8 cellular contexts compared by ENCODE assay signal in genomic region chr7:108294595-108294994, GRCh38.
A peak's percentile ranks its signal among the peaks of the same experiment; 100 is the strongest.
DNase-seq lines count a peak whose midpoint lies in the region; ATAC-seq and TF ChIP-seq lines count a peak whose summit lies in the region.

No MANE protein-coding gene starts in this region.

- peak overlapping the region; percentile 56 for H2AFZ ChIP-seq in mammary epithelial cell (ENCODE audit: low read depth, low read length)
- H2AFZ ChIP-seq in trophoblast cell (ENCODE audit: insufficient read depth, low read length, poor library complexity), result peak overlapping the region; percentile 54

- H4K8ac ChIP-seq in trophoblast cell (ENCODE audit: low read depth, low read length), result no peak overlapping the region

- no peak overlapping the region for H4K91ac ChIP-seq in trophoblast cell (ENCODE audit: low read depth, low read length)

- no peak overlapping the region for H3K18ac ChIP-seq in trophoblast cell (ENCODE audit: low read length)

- H3K79me1 ChIP-seq in trophoblast cell (ENCODE audit: low read length), result no peaks in the 10 kb centered on the region

- H3K27ac ChIP-seq in mammary epithelial cell (ENCODE audit: insufficient read depth, low read depth, low read length) (no peak overlapping the region), breast epithelium (no peak overlapping the region), trophoblast cell (ENCODE audit: low read depth, low read length) (no peak overlapping the region)

- no peak overlapping the region for H2BK5ac ChIP-seq in trophoblast cell (ENCODE audit: low read depth, low read length, poor library complexity)

- H3K9me3 ChIP-seq in mammary epithelial cell (replicated peaks; ENCODE audit: insufficient read depth, low read length) (no peaks in the 10 kb centered on the region), breast epithelium (no peaks in the 10 kb centered on the region), trophoblast cell (ENCODE audit: insufficient read depth, low read depth, low read length) (no peaks in the 10 kb centered on the region)

- 47% methylated on average over 4 of the region's 4 CpGs for WGBS in mammary epithelial cell (ENCODE audit: low coverage, missing lambda C conversion rate)
- WGBS in trophoblast cell (ENCODE audit: extremely low coverage, insufficient coverage, insufficient read length), result no CpG with 5 or more reads among the region's 4 CpGs

- CTCF ChIA-PET in mammary epithelial cell (lab: Charles Lee; ENCODE audit: low non-redundant PET), result no interaction called here

- H3K23ac ChIP-seq in trophoblast cell (ENCODE audit: low read length), result no peak overlapping the region

- H2BK12ac ChIP-seq in trophoblast cell (ENCODE audit: low read length), result no peak overlapping the region

- peaks cover 7% of the 10 kb centered on the region for H3K4me1 ChIP-seq in mammary epithelial cell (ENCODE audit: insufficient read depth, low read length)
- no peaks in the 10 kb centered on the region for H3K4me1 ChIP-seq in breast epithelium
- H3K4me1 ChIP-seq in trophoblast cell (ENCODE audit: control insufficient read depth in 1 of 2, insufficient read depth in 2 of 2, low read length in 2 of 2), result peaks cover 2 to 4% of the 10 kb centered on the region in 2 experiments

- intact Hi-C loops in mammary epithelial cell (cut with micrococcal nuclease) (no loop called here), breast epithelium (cut with DNase I; ENCODE audit: low total_unique reads) (no loop called here)

- H4K20me1 ChIP-seq in mammary epithelial cell (ENCODE audit: insufficient read depth, low read length), result no peaks in the 10 kb centered on the region

- H4K12ac ChIP-seq in trophoblast cell (ENCODE audit: low read depth, low read length), result no peak overlapping the region

- no peak overlapping the region for H2BK120ac ChIP-seq in trophoblast cell (ENCODE audit: insufficient read depth, low read length, poor library complexity)

- dilution Hi-C loops in mammary epithelial cell (cut with HindIII; ENCODE audit: low sequenced_read_pairs), result no loop called here

- H3K36me3 ChIP-seq in mammary epithelial cell (ENCODE audit: insufficient read depth, low read length), result no peaks in the 10 kb centered on the region
- no peaks in the 10 kb centered on the region for H3K36me3 ChIP-seq in breast epithelium
- no peaks in the 10 kb centered on the region for H3K36me3 ChIP-seq in trophoblast cell (ENCODE audit: control insufficient read depth in 1 of 2, insufficient read depth in 2 of 2, low read length in 2 of 2)

- DNase-seq in mammary epithelial cell (no peak), breast epithelium (ENCODE audit: low spot score in 2 of 2) (no peak), NCI-H1048 (lab: John Stamatoyannopoulos, UW) (peak; percentile 30), trophoblast cell (no peak), ecto neural progenitor cell (ENCODE audit: low spot score) (no peak)
- DNase-seq in stimulated activated CD4-positive, alpha-beta T cell treated with anti-CD3 and anti-CD28 coated beads, Interleukin-2, amount 100 ng/mL, for 48 hours, result no peak
- DNase-seq in stimulated activated CD8-positive, alpha-beta memory T cell treated with anti-CD3 and anti-CD28 coated beads, Interleukin-4, amount 100 ng/mL, for 48 hours, result no peak

- H3K9ac ChIP-seq in mammary epithelial cell (ENCODE audit: insufficient read depth, low read length) (no peak overlapping the region), trophoblast cell (ENCODE audit: low read length) (no peak overlapping the region)

- peak; percentile 92 for ATAC-seq in HG02852 (IDR thresholded peaks at IDR 0.05; ENCODE audit: unreplicated experiment)

- H3K4me2 ChIP-seq in mammary epithelial cell (ENCODE audit: insufficient read depth, low read depth, low read length), result no peak overlapping the region
- H3K4me2 ChIP-seq in trophoblast cell (ENCODE audit: low read length), result no peak overlapping the region

- H3K79me2 ChIP-seq in mammary epithelial cell (ENCODE audit: insufficient read depth, low read length) (no peaks in the 10 kb centered on the region), trophoblast cell (ENCODE audit: control insufficient read depth, insufficient read depth, low read length, poor library complexity) (no peaks in the 10 kb centered on the region)

- in situ Hi-C loops in mammary epithelial cell (cut with MboI; ENCODE audit: low sequenced_read_pairs in 2 of 2), result no loop called here

- no peak for TF ChIP-seq POLR2A in breast epithelium (IDR thresholded peaks at IDR 0.05)

- no peak overlapping the region for H3K4me3 ChIP-seq in mammary epithelial cell (replicated peaks in 1 of 3; ENCODE audit: insufficient read depth in 1 of 3, low read depth in 2 of 3, low read length in 3 of 3)
- H3K4me3 ChIP-seq in breast epithelium, result no peak overlapping the region
- no peak overlapping the region for H3K4me3 ChIP-seq in trophoblast cell (ENCODE audit: low read depth, low read length)

- BruUV-seq in mammary epithelial cell (replicated peaks; lab: Mats Ljungman, UMichigan), result no TSS peak

- no peak overlapping the region for H2AK5ac ChIP-seq in trophoblast cell (ENCODE audit: low read length)

- no peak overlapping the region for H3K14ac ChIP-seq in trophoblast cell (ENCODE audit: low read length)

- H3K4ac ChIP-seq in trophoblast cell (ENCODE audit: low read depth, low read length), result no peak overlapping the region

- no peaks in the 10 kb centered on the region for H3K27me3 ChIP-seq in mammary epithelial cell (ENCODE audit: insufficient read depth, low read length)
- H3K27me3 ChIP-seq in breast epithelium, result no peaks in the 10 kb centered on the region
- H3K27me3 ChIP-seq in trophoblast cell (ENCODE audit: insufficient read depth, low read length), result no peaks in the 10 kb centered on the region

- TF ChIP-seq CTCF in mammary epithelial cell (conservative IDR thresholded peaks at IDR 0.05 in 1 of 2, IDR thresholded peaks at IDR 0.05 in 1 of 2; ENCODE audit: extremely low read depth in 1 of 2, insufficient read depth in 1 of 2, low read depth in 1 of 2, low read length in 2 of 2), result no peak
- TF ChIP-seq CTCF in breast epithelium (IDR thresholded peaks at IDR 0.05), result no peak
